In genomic region chr3:147395975-147396708, GRCh38 we compare ENCODE assay signal across 20 cellular contexts. TPM values are rescaled to one million over a fixed set of nuclear protein-coding genes. Genes with fewer than 3 reads are reported as not detected.
DNase-seq lines count a peak whose midpoint lies in the region; ATAC-seq and TF ChIP-seq lines count a peak whose summit lies in the region.
"Had no signal": no experiment of that assay in that cellular context is flagged by ENCODE, and none has a peak within 500 bp of the region (broad histone marks: within the 10 kb centered on the region; RNA-seq: fewer than 3 reads in every experiment).

No MANE protein-coding gene starts in this region.

- peaks cover 84% of the 10 kb centered on the region for H3K27me3 Mint-ChIP-seq in CD4-positive, alpha-beta T cell

- no peaks in the 10 kb centered on the region for H3K79me2 ChIP-seq in mesendoderm (ENCODE audit: control insufficient read depth, insufficient read depth, low read length)

- H2BK15ac ChIP-seq in mesendoderm (replicated peaks; ENCODE audit: low read depth) = no peak overlapping the region

- ATAC-seq in CD4-positive, alpha-beta T cell (ENCODE audit: poor library complexity) = no peak
- ATAC-seq: gastrocnemius medialis; left lung; mucosa of descending colon; Right ventricle myocardium inferior; stimulated activated memory B cell treated with anti-CD40 and anti-IgM and Interleukin-4, amounts not matched to agents 10 μg/mL and 1 μg/mL and 100 μg/mL, for 72 hours had no signal

- H3K27me3 ChIP-seq in NT2/D1 (ENCODE audit: insufficient read depth, insufficient read length) (peaks cover 100% of the 10 kb centered on the region), mesendoderm (ENCODE audit: insufficient read depth, low read length, poor library complexity) (peaks cover 58% of the 10 kb centered on the region)
- H3K27me3 ChIP-seq in CD4-positive, alpha-beta T cell (ENCODE audit: control insufficient read depth, insufficient read depth, low read length) = peaks cover 95% of the 10 kb centered on the region

- no peak overlapping the region for H3K4me3 Mint-ChIP-seq in CD4-positive, alpha-beta T cell
- H3K4me3 Mint-ChIP-seq: stimulated activated memory B cell treated with anti-CD40 and anti-IgM and Interleukin-4, amounts not matched to agents 10 μg/mL and 1 μg/mL and 100 μg/mL, for 72 hours had no signal

- DNase-seq in NT2/D1 (ENCODE audit: low read depth, low spot score) (no peak), mesendoderm (peak; percentile 37), DMS 273 treated with DMSO at 0.1 percent for 48 hours (lab: John Stamatoyannopoulos, UW) (no peak), erythroblast (lab: John Stamatoyannopoulos, UW) (no peak)
- no peak for DNase-seq in CD4-positive, alpha-beta T cell
- DNase-seq: activated gamma-delta T cell treated with Interleukin-2 at 50 U/mL for 16 hours, gastrocnemius medialis, mucosa of descending colon, NCI-H1092, NCI-H2171 treated with DMSO at 0.1 percent for 48 hours, NCI-H69, T-helper 1 cell, thyroid gland had no signal

- no peaks in the 10 kb centered on the region for H3K79me1 ChIP-seq in mesendoderm (ENCODE audit: low read length)

- H3K36me3 Mint-ChIP-seq in CD4-positive, alpha-beta T cell (ENCODE audit: low read depth) = no peaks in the 10 kb centered on the region
- H3K36me3 Mint-ChIP-seq: stimulated activated memory B cell treated with anti-CD40 and anti-IgM and Interleukin-4, amounts not matched to agents 10 μg/mL and 1 μg/mL and 100 μg/mL, for 72 hours had no signal

- no peak overlapping the region for H4K8ac ChIP-seq in mesendoderm (ENCODE audit: low read depth, low read length)

- H4K5ac ChIP-seq in mesendoderm (ENCODE audit: low read length) = no peak overlapping the region

- no peak for TF ChIP-seq CTCF in CD4-positive, alpha-beta T cell (IDR thresholded peaks at IDR 0.05)

- H3K27ac ChIP-seq in cingulate gyrus (ENCODE audit: low read depth, low read length) (peak overlapping the region; percentile 96), mesendoderm (ENCODE audit: low read depth, low read length) (no peak overlapping the region), temporal lobe (ENCODE audit: low read depth, low read length) (peak overlapping the region; percentile 50)
- no peak overlapping the region for H3K27ac ChIP-seq in CD4-positive, alpha-beta T cell (ENCODE audit: low read depth, low read length)
- H3K27ac ChIP-seq: gastrocnemius medialis, left lung, thyroid gland had no signal

- no CpG with 5 or more reads among the region's 60 CpGs for WGBS in mesendoderm (ENCODE audit: extremely low coverage, insufficient coverage, low lambda C conversion rate)

- H3K9ac ChIP-seq in NT2/D1 (ENCODE audit: insufficient read length, low read depth) (peak overlapping the region; percentile 17), mesendoderm (ENCODE audit: low read length) (no peak overlapping the region)

- no peaks in the 10 kb centered on the region for H3K9me3 Mint-ChIP-seq in CD4-positive, alpha-beta T cell

- no peaks in the 10 kb centered on the region for H3K36me3 ChIP-seq in NT2/D1 (ENCODE audit: insufficient read depth, insufficient read length, low read length)
- H3K36me3 ChIP-seq in mesendoderm (ENCODE audit: control insufficient read depth, insufficient read depth, low read length) = no peaks in the 10 kb centered on the region
- H3K36me3 ChIP-seq: gastrocnemius medialis, left lung, thyroid gland had no signal

- H3K18ac ChIP-seq in mesendoderm (ENCODE audit: low read length) = no peak overlapping the region

- intact Hi-C loops in CD4-positive, alpha-beta T cell (cut with DNase I, micrococcal nuclease) = no loop called here

- H3K27ac Mint-ChIP-seq in CD4-positive, alpha-beta T cell = no peak overlapping the region
- H3K27ac Mint-ChIP-seq: stimulated activated memory B cell treated with anti-CD40 and anti-IgM and Interleukin-4, amounts not matched to agents 10 μg/mL and 1 μg/mL and 100 μg/mL, for 72 hours had no signal

- no peak overlapping the region for H2BK5ac ChIP-seq in mesendoderm (ENCODE audit: low read length)

- CTCF ChIA-PET in CD4-positive, alpha-beta T cell (lab: Charles Lee) = no interaction called here

- no peak for TF ChIP-seq POLR2A in erythroblast (IDR thresholded peaks at IDR 0.05; ENCODE audit: low read length)

- H3K9me3 ChIP-seq in NT2/D1 (ENCODE audit: insufficient read depth, low read length) = peaks cover 6% of the 10 kb centered on the region; the same call in 1 of the 2 replicates
- H3K9me3 ChIP-seq in CD4-positive, alpha-beta T cell (ENCODE audit: control insufficient read depth, low read length) = peaks cover 8% of the 10 kb centered on the region
- H3K9me3 ChIP-seq: gastrocnemius medialis, left lung, mucosa of descending colon, thyroid gland had no signal

- no peak overlapping the region for H3K4ac ChIP-seq in mesendoderm (ENCODE audit: low read depth, low read length)

- no peaks in the 10 kb centered on the region for H3K4me1 Mint-ChIP-seq in CD4-positive, alpha-beta T cell (ENCODE audit: low read depth)

- no peak overlapping the region for H3K56ac ChIP-seq in mesendoderm (ENCODE audit: low read length)

- no peak overlapping the region for H2BK120ac ChIP-seq in mesendoderm (ENCODE audit: low read depth, low read length)

- H2AK5ac ChIP-seq in mesendoderm (ENCODE audit: low read length) = no peak overlapping the region

- H3K4me2 ChIP-seq in mesendoderm (ENCODE audit: low read length) = no peak overlapping the region

- POLR2A ChIA-PET in CD4-positive, alpha-beta T cell (lab: Charles Lee) = no interaction called here

- H3K23ac ChIP-seq in mesendoderm (ENCODE audit: low read length) = no peak overlapping the region

- H3K4me3 ChIP-seq in NT2/D1 (ENCODE audit: insufficient read length, low read depth) (peak overlapping the region; percentile 10), mesendoderm (ENCODE audit: low read length) (no peak overlapping the region)
- H3K4me3 ChIP-seq: gastrocnemius medialis, left lung, mucosa of descending colon, thyroid gland had no signal

- H3K4me1 ChIP-seq in NT2/D1 (ENCODE audit: insufficient read depth, insufficient read length) (peaks cover 8% of the 10 kb centered on the region), mesendoderm (ENCODE audit: control insufficient read depth, low read depth, low read length) (peaks cover 6% of the 10 kb centered on the region)

RNA-seq across cellular contexts. Expression of gene ZIC4, which starts 10.2 kb away (rescaled TPM):
- polyA plus RNA-seq in mesendoderm (2013, experiment 1 of 2) = 0.01 TPM
- polyA plus RNA-seq in mesendoderm (2013, experiment 2 of 2) = 0.01 TPM
- 1.5 TPM for total RNA-seq in temporal lobe
- total RNA-seq in CD4-positive, alpha-beta T cell = not detected
- total RNA-seq: epithelial cell of proximal tubule, HT-29, left lung, mucosa of descending colon, Right ventricle myocardium inferior, thyroid gland had no signal

RNA-seq across cellular contexts. Expression of gene ZIC1, which starts 13.0 kb away (rescaled TPM):
- polyA plus RNA-seq in mesendoderm (2013, experiment 1 of 2) = 1.0 TPM
- 0.84 TPM for polyA plus RNA-seq in mesendoderm (2013, experiment 2 of 2)
- 12.3 TPM for total RNA-seq in temporal lobe
- not detected for total RNA-seq in CD4-positive, alpha-beta T cell
- total RNA-seq: epithelial cell of proximal tubule, HT-29, Right ventricle myocardium inferior, thyroid gland had no signal

Comparison
In these comparisons a context has a peak if more than half of its experiments do, and no peak if none do; other contexts are left out.
1. H3K27ac ChIP-seq: peak in cingulate gyrus (single experiment) and temporal lobe (single experiment); none in mesendoderm (single experiment) and CD4-positive, alpha-beta T cell (single experiment).
2. RNA of gene ZIC1, which starts 13.0 kb away (total RNA-seq): 12.3 TPM in temporal lobe (single experiment); not detected in CD4-positive, alpha-beta T cell; every median in the first group is over 10 times any median in the second.